34 cellular contexts compared by ENCODE assay signal in the genomic region with DNA sequence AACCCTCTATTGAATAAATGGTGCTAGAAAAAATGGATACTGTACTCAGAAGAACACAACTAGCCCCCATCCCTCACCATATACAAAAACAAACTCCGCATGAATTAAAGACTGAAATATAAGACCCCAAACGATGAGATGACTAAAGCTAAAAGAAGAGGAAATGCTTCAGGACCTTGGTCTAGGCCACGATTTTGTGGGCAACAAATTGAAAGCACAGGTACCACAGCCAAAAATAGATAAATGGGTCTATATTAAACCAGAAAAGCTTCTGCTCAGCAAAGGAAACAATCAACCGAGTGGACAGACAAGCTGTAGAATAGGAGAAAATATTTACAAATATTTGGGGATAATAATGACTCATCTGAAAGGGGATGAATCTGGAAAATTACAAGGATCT.
"Had no signal": no experiment of that assay in that cellular context is flagged by ENCODE, and none has a peak within 500 bp of the region (broad histone marks: within the 10 kb centered on the region; RNA-seq: fewer than 3 reads in every experiment).

No MANE protein-coding gene starts in this region.

- H3K27ac Mint-ChIP-seq: activated CD4-positive, alpha-beta memory T cell treated with anti-CD3 and anti-CD28 coated beads, Interleukin-2, amount 10 ng/mL, durations not matched to agents 7 days and 5 days; activated CD8-positive, alpha-beta memory T cell treated with anti-CD3 and anti-CD28 coated beads, Interleukin-2, amount 10 ng/mL, durations not matched to agents 7 days and 5 days; activated naive CD8-positive, alpha-beta T cell treated with anti-CD3 and anti-CD28 coated beads for 36 hours had no signal

- H3K36me3 ChIP-seq: ascending aorta, cardiac muscle cell, Peyer's patch, WERI-Rb-1 had no signal

- H3K36me3 Mint-ChIP-seq: activated CD8-positive, alpha-beta memory T cell treated with anti-CD3 and anti-CD28 coated beads, Interleukin-2, amount 10 ng/mL, durations not matched to agents 7 days and 5 days; activated naive CD8-positive, alpha-beta T cell treated with anti-CD3 and anti-CD28 coated beads for 36 hours had no signal

- H3K4me3 ChIP-seq: ascending aorta, cardiac muscle cell, Peyer's patch had no signal

- H3K9me3 Mint-ChIP-seq: activated CD4-positive, alpha-beta memory T cell treated with anti-CD3 and anti-CD28 coated beads, Interleukin-2, amount 10 ng/mL, durations not matched to agents 7 days and 5 days; activated naive CD8-positive, alpha-beta T cell treated with anti-CD3 and anti-CD28 coated beads for 36 hours; central memory CD8-positive, alpha-beta T cell had no signal

- H3K27ac ChIP-seq: ascending aorta, cardiac muscle cell, Peyer's patch, RWPE1, WERI-Rb-1 had no signal

- H3K4me3 Mint-ChIP-seq: activated CD4-positive, alpha-beta memory T cell treated with anti-CD3 and anti-CD28 coated beads, Interleukin-2, amount 10 ng/mL, durations not matched to agents 7 days and 5 days; activated CD8-positive, alpha-beta memory T cell treated with anti-CD3 and anti-CD28 coated beads, Interleukin-2, amount 10 ng/mL, durations not matched to agents 7 days and 5 days; activated naive CD8-positive, alpha-beta T cell treated with anti-CD3 and anti-CD28 coated beads for 36 hours; central memory CD8-positive, alpha-beta T cell had no signal

- ATAC-seq: activated CD8-positive, alpha-beta memory T cell treated with anti-CD3 and anti-CD28 coated beads, Interleukin-2, amount 10 ng/mL, durations not matched to agents 7 days and 5 days; PC-3; Right ventricle myocardium inferior had no signal

- H3K9me3 ChIP-seq: ascending aorta, Peyer's patch had no signal

- DNase-seq: activated CD4-positive, alpha-beta memory T cell treated with anti-CD3 and anti-CD28 coated beads, Interleukin-2, amount 10 ng/mL, durations not matched to agents 7 days and 5 days; activated CD4-positive, alpha-beta T cell treated with anti-CD3 and anti-CD28 coated beads for 1 hour; activated CD4-positive, alpha-beta T cell treated with anti-CD3 and anti-CD28 coated beads for 48 hours; activated CD4-positive, CD25-positive, alpha-beta regulatory T cell; activated CD8-positive, alpha-beta memory T cell treated with anti-CD3 and anti-CD28 coated beads for 24 hours; activated CD8-positive, alpha-beta memory T cell treated with anti-CD3 and anti-CD28 coated beads, Interleukin-2, amount 10 ng/mL, durations not matched to agents 7 days and 5 days; activated CD8-positive, alpha-beta memory T cell treated with anti-CD3 and anti-CD28 coated beads, Interleukin-2, amount 50 U/mL, for 48 hours; activated effector memory CD4-positive, alpha-beta T cell treated with Interleukin-2 at 50 U/mL for 16 hours; activated naive CD4-positive, alpha-beta T cell treated with anti-CD3 and anti-CD28 coated beads, Interleukin-2, amount 50 U/mL, for 16 hours; activated naive CD8-positive, alpha-beta T cell treated with anti-CD3 and anti-CD28 coated beads for 36 hours; activated T-cell treated with anti-CD3 and anti-CD28 coated beads, Interleukin-2, amount 50 U/mL, for 48 hours; amniotic stem cell; NCI-H1105; NCI-H1417 treated with DMSO at 0.1 percent for 48 hours; NCI-H187 treated with DMSO at 0.1 percent for 48 hours; NCI-H2081; NCI-H2171 treated with DMSO at 0.1 percent for 48 hours; NCI-H2227 treated with DMSO at 0.1 percent for 48 hours; NCI-H446; NCI-H510A treated with DMSO at 0.1 percent for 48 hours; NCI-H526 treated with DMSO at 0.1 percent for 48 hours; NCI-H774; PC-3; Peyer's patch; SW 1271; T-helper 1 cell; T-helper 2 cell; T-helper 9 cell; WERI-Rb-1 had no signal
